7 cellular contexts compared by ENCODE assay signal in the genomic region with DNA sequence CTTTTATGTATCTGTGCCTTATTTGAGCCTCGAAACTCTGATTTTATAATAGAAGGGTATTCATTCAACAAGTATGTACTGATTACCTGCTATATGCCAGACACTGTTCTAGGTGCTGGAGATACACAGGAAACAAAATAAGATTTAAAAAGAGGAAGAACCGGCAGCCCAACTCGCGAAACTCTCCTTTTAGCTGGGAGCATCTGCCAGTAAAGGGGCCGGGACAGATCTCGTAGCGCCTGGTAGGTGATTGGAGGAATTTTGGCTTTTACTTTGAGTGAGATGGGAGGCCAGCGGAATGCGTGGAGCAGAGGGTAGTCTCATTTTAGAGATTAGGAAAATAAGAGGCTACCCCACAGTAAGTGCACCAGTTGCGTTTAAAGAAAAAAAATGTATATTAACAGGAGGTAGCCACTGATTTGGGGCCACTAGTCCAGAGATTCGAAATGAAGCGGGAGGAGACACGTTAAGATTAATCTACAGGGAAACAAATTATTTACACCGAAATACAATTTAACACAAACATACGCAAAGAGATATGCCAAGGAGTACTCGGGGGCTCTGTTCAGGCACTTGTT. TPM values are rescaled to one million over a fixed set of nuclear protein-coding genes. Genes with fewer than 3 reads are reported as not detected.
DNase-seq lines count a peak whose midpoint lies in the region; ATAC-seq and TF ChIP-seq lines count a peak whose summit lies in the region.

No MANE protein-coding gene starts in this region.

- H3K9ac ChIP-seq in HUES64 (ENCODE audit: low read depth, low read length) (peak overlapping the region; percentile 48; the same call in 1 of the 2 replicates), colonic mucosa (ENCODE audit: low read depth in 2 of 2, low read length in 2 of 2) (peak overlapping the region; percentile 51 to 98)

- WGBS in HUES64: 7% methylated on average over 16 of the region's 16 CpGs

- H3K36me3 ChIP-seq in HUES64 (ENCODE audit: insufficient read depth, low read length): no peaks in the 10 kb centered on the region
- H3K36me3 ChIP-seq in colonic mucosa: no peaks in the 10 kb centered on the region

- H3K4me1 ChIP-seq in HUES64 (ENCODE audit: insufficient read depth, low read length): peaks cover 11% of the 10 kb centered on the region; the same call in 1 of the 2 replicates
- H3K4me1 ChIP-seq in colonic mucosa: peaks cover 13% of the 10 kb centered on the region

- peak; percentile 41 for ATAC-seq in GM21526 (IDR thresholded peaks at IDR 0.05; ENCODE audit: low FRiP score, unreplicated experiment)

- DNase-seq in T-helper 9 cell: peak; percentile 4
- peak; percentile 51 for DNase-seq in colonic mucosa
- peak; percentile 23 for DNase-seq in stimulated activated CD4-positive, alpha-beta T cell treated with anti-CD3 and anti-CD28 coated beads, Interleukin-4, amount 100 ng/mL, for 24 hours

- intact Hi-C loops in colonic mucosa (cut with DNase I): no loop called here

- H3K27me3 ChIP-seq in HUES64 (ENCODE audit: insufficient read depth, low read length) (peaks cover 3% of the 10 kb centered on the region; the same call in 1 of the 2 replicates), colonic mucosa (no peaks in the 10 kb centered on the region), layer of hippocampus (ENCODE audit: control insufficient read depth, insufficient read depth, low read length) (no peaks in the 10 kb centered on the region)

- H3K4me3 ChIP-seq in GM08714 (ENCODE audit: low read length): peak overlapping the region; percentile 97
- H3K4me3 ChIP-seq in HUES64 (ENCODE audit: low read length): peak overlapping the region; percentile 91
- peak overlapping the region; percentile 98 for H3K4me3 ChIP-seq in colonic mucosa

- H3K9me3 ChIP-seq in HUES64 (ENCODE audit: insufficient read depth, low read depth, low read length) (peaks cover 15% of the 10 kb centered on the region; the same call in 1 of the 2 replicates), colonic mucosa (no peaks in the 10 kb centered on the region)

- H3K27ac ChIP-seq in HUES64 (ENCODE audit: low read depth, low read length) (no peak overlapping the region), colonic mucosa (peak overlapping the region; percentile 89), layer of hippocampus (ENCODE audit: low read depth, low read length) (peak overlapping the region; percentile 77)

- TF ChIP-seq CTCF in colonic mucosa (IDR thresholded peaks at IDR 0.05): no peak

RNA-seq across cellular contexts. Expression of a gene that starts 0.5 kb away (rescaled TPM):
- polyA plus RNA-seq in HUES64 (2013, experiment 1 of 2): 10.8 TPM
- polyA plus RNA-seq in HUES64 (2013, experiment 2 of 2): 11.7 TPM
- total RNA-seq in colonic mucosa: 10 to 100 TPM; 50.4 to 53.0 TPM
